ENCODE assay signal across 22 cellular contexts in the genomic region with DNA sequence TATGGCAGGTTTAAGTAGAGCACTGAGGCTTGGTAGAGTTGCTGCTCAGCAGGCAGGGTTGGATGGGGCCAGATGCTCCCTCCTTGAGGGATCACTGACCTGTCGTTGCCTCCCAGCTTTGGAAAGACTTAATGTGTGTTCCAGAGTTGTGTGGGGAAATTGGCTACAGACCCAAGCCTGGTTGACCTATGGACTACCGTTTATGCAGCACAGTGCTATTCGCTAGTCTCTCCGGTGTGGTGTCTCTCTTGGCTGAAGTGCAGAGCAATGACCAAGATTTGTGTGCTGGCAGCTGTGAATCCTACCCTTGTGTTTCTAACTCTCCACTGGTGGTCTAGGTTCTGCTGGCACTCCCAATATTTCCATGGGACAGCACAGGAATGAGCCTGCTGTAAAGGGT. TPM values are rescaled to one million over a fixed set of nuclear protein-coding genes. Genes with fewer than 3 reads are reported as not detected.
"Had no signal": no experiment of that assay in that cellular context is flagged by ENCODE, and none has a peak within 500 bp of the region (broad histone marks: within the 10 kb centered on the region; RNA-seq: fewer than 3 reads in every experiment).

No MANE protein-coding gene starts in this region.

- DNase-seq: KBM-7, MV-4-11, NCI-H1048, NCI-H1105, NCI-H1417, NCI-H1436 treated with DMSO at 0.1 percent for 48 hours, NCI-H1694, NCI-H187 treated with DMSO at 0.1 percent for 48 hours, NCI-H2029 treated with DMSO at 0.1 percent for 48 hours, NCI-H2107, NCI-H2227 treated with DMSO at 0.1 percent for 48 hours, NCI-H524, NCI-H526 treated with DMSO at 0.1 percent for 48 hours, NCI-H748 treated with DMSO at 0.1 percent for 48 hours, Right ventricle myocardium superior, RPMI8226, SIG-M5 had no signal

- H3K9me3 ChIP-seq: SJSA1 had no signal

- H3K36me3 ChIP-seq: SJSA1 had no signal

- H3K27ac ChIP-seq: SJSA1, SK-N-MC had no signal

- H3K4me1 ChIP-seq: SJSA1 had no signal

- H3K4me3 ChIP-seq: SJSA1, SK-N-MC had no signal

- FAIRE-seq: RCC 7860 had no signal

- H3K27me3 ChIP-seq: SJSA1 had no signal

RNA-seq across cellular contexts. Expression of a gene that starts 29.8 kb away (rescaled TPM):
- total RNA-seq: HT1080, MCF 10A, Right ventricle myocardium superior, SJSA1 had no signal
